In genomic region chr3:160921020-160921635, GRCh38 we compare ENCODE assay signal across 9 cellular contexts.
DNase-seq lines count a peak whose midpoint lies in the region; ATAC-seq and TF ChIP-seq lines count a peak whose summit lies in the region.
"Had no signal": no experiment of that assay in that cellular context is flagged by ENCODE, and none has a peak within 500 bp of the region (broad histone marks: within the 10 kb centered on the region; RNA-seq: fewer than 3 reads in every experiment).

No MANE protein-coding gene starts in this region.

- H3K36me3 Mint-ChIP-seq in progenitor cell of endocrine pancreas (ENCODE audit: insufficient read depth): no peaks in the 10 kb centered on the region

- in situ Hi-C loops in Caki2 (cut with HindIII; ENCODE audit: low pct_unique_long_range_greater_than_20kb, low sequenced_read_pairs): no loop called here
- in situ Hi-C loops in SK-MEL-5 (cut with HindIII; ENCODE audit: low pct_unique_long_range_greater_than_20kb, low sequenced_read_pairs): no loop called here

- TF ChIP-seq CTCF in fibroblast of pulmonary artery (IDR thresholded peaks at IDR 0.05; ENCODE audit: low read length, missing control alignments) (peak; percentile 97), progenitor cell of endocrine pancreas (IDR thresholded peaks at IDR 0.05; ENCODE audit: unreplicated experiment) (peak; percentile 90)

- peak; percentile 85 for ATAC-seq in GM19043 (IDR thresholded peaks at IDR 0.05; ENCODE audit: low read depth, unreplicated experiment)

- DNase-seq in Caki2 (ENCODE audit: low read depth) (peak; percentile 25), HT-29 (ENCODE audit: low spot score) (peak; percentile 66), SK-MEL-5 (ENCODE audit: low read depth, low spot score) (peak; percentile 68), fibroblast of pulmonary artery (ENCODE audit: low read depth) (peak; percentile 66), progenitor cell of endocrine pancreas (ENCODE audit: low spot score, unreplicated experiment) (no peak)
- no peak for DNase-seq in stimulated activated CD4-positive, alpha-beta T cell treated with anti-CD3 and anti-CD28 coated beads, Interleukin-4, amount 100 ng/mL, for 4 hours
- no peak for DNase-seq in activated effector memory CD4-positive, alpha-beta T cell treated with anti-CD3 and anti-CD28 coated beads, Interleukin-2, amount 50 U/mL, for 16 hours

- no peaks in the 10 kb centered on the region for H3K4me1 Mint-ChIP-seq in progenitor cell of endocrine pancreas (ENCODE audit: low read depth)

- H3K27ac Mint-ChIP-seq in progenitor cell of endocrine pancreas: no peak overlapping the region

- no peaks in the 10 kb centered on the region for H3K27me3 Mint-ChIP-seq in progenitor cell of endocrine pancreas

- no peak overlapping the region for H3K4me3 Mint-ChIP-seq in progenitor cell of endocrine pancreas (ENCODE audit: low read depth)

- no peaks in the 10 kb centered on the region for H3K9me3 Mint-ChIP-seq in progenitor cell of endocrine pancreas (ENCODE audit: low read depth)

- no peak overlapping the region for H3K4me3 ChIP-seq in fibroblast of pulmonary artery (replicated peaks; ENCODE audit: low read depth, low read length)
- H3K4me3 ChIP-seq: SK-N-MC had no signal

Comparison
In these comparisons a context has a peak if more than half of its experiments do, and no peak if none do; other contexts are left out.
1. DNase-seq: peak in Caki2 (single experiment), HT-29 (single experiment), SK-MEL-5 (single experiment) and fibroblast of pulmonary artery (single experiment); none in progenitor cell of endocrine pancreas (single experiment), stimulated activated CD4-positive, alpha-beta T cell treated with anti-CD3 and anti-CD28 coated beads, Interleukin-4, amount 100 ng/mL, for 4 hours (0 of 2) and activated effector memory CD4-positive, alpha-beta T cell treated with anti-CD3 and anti-CD28 coated beads, Interleukin-2, amount 50 U/mL, for 16 hours (single experiment).